Comparison of ENCODE assay signal across 8 cellular contexts in genomic region chr1:38029081-38029681, GRCh38. TPM values are rescaled to one million over a fixed set of nuclear protein-coding genes. Genes with fewer than 3 reads are reported as not detected.
DNase-seq lines count a peak whose midpoint lies in the region; ATAC-seq and TF ChIP-seq lines count a peak whose summit lies in the region.

No MANE protein-coding gene starts in this region.

- ATAC-seq in GM21515 (IDR thresholded peaks at IDR 0.05; ENCODE audit: unreplicated experiment) (no peak), HG02885 (IDR thresholded peaks at IDR 0.05; ENCODE audit: poor library complexity, unreplicated experiment) (no peak)

- H3K9me3 Mint-ChIP-seq in nephron progenitor cell = no peaks in the 10 kb centered on the region

- no peak for TF ChIP-seq CTCF in nephron progenitor cell (IDR thresholded peaks at IDR 0.05)

- peak overlapping the region; percentile 25 for H3K27ac Mint-ChIP-seq in nephron progenitor cell

- peaks cover 11% of the 10 kb centered on the region for H3K36me3 Mint-ChIP-seq in nephron progenitor cell (ENCODE audit: low read depth)

- H3K4me3 Mint-ChIP-seq in nephron progenitor cell = peak overlapping the region; percentile 62

- peaks cover 11% of the 10 kb centered on the region for H3K27me3 Mint-ChIP-seq in nephron progenitor cell (ENCODE audit: low read depth, poor library complexity)

- H3K4me1 Mint-ChIP-seq in nephron progenitor cell = peaks cover 54% of the 10 kb centered on the region

- peak; percentile 44 for DNase-seq in G401 (ENCODE audit: low spot score)
- peak; percentile 68 for DNase-seq in NCI-H2171 (lab: John Stamatoyannopoulos, UW)
- peak; percentile 32 for DNase-seq in cerebellum (ENCODE audit: low spot score)
- DNase-seq in nephron progenitor cell = peak; percentile 54
- no peak for DNase-seq in GOT3 (lab: John Stamatoyannopoulos, UW)
- DNase-seq in stimulated activated CD4-positive, alpha-beta T cell treated with anti-CD3 and anti-CD28 coated beads, Interleukin-1b, Interleukin-23, amount 100 ng/mL, for 48 hours = no peak

- in situ Hi-C loops in G401 (cut with HindIII; ENCODE audit: low sequenced_read_pairs) = no loop called here

RNA-seq across cellular contexts. Expression of gene UTP11, which starts 16.6 kb away (rescaled TPM):
- 60.5 and 134 TPM in 2 replicates for total RNA-seq in G401 (2014; rRNA removed; shearing (Covaris generic))
- total RNA-seq in cerebellum = 23.2 TPM

RNA-seq across cellular contexts. Expression of gene POU3F1, which starts 17.4 kb away (rescaled TPM):
- not detected in 2 replicates for total RNA-seq in G401 (2014; rRNA removed; shearing (Covaris generic))
- total RNA-seq in cerebellum = not detected

RNA-seq across cellular contexts. Expression of gene FHL3, which starts 23.9 kb away (rescaled TPM):
- 7.9 and 10.0 TPM in 2 replicates for total RNA-seq in G401 (2014; rRNA removed; shearing (Covaris generic))
- 6.1 TPM for total RNA-seq in cerebellum

RNA-seq across cellular contexts. Expression of gene SF3A3, which starts 39.4 kb away (rescaled TPM):
- 115 and 149 TPM in 2 replicates for total RNA-seq in G401 (2014; rRNA removed; shearing (Covaris generic))
- total RNA-seq in cerebellum = 51.5 TPM

Comparison
In these comparisons a context has a peak if more than half of its experiments do, and no peak if none do; other contexts are left out.
1. DNase-seq: peak in G401 (single experiment), NCI-H2171 (single experiment), cerebellum (single experiment) and nephron progenitor cell (single experiment); none in GOT3 (single experiment) and stimulated activated CD4-positive, alpha-beta T cell treated with anti-CD3 and anti-CD28 coated beads, Interleukin-1b, Interleukin-23, amount 100 ng/mL, for 48 hours (single experiment).